In genomic region chr19:9913237-9914000, GRCh38 we compare ENCODE assay signal across 8 cellular contexts. TPM values are rescaled to one million over a fixed set of nuclear protein-coding genes. Genes with fewer than 3 reads are reported as not detected.
DNase-seq lines count a peak whose midpoint lies in the region; ATAC-seq, FAIRE-seq and TF ChIP-seq lines count a peak whose summit lies in the region.

No MANE protein-coding gene starts in this region.

- no peaks in the 10 kb centered on the region for H3K9me3 Mint-ChIP-seq in CD8-positive, alpha-beta memory T cell
- no peaks in the 10 kb centered on the region for H3K9me3 Mint-ChIP-seq in osteocyte (ENCODE audit: unreplicated experiment)

- POLR2A ChIA-PET in CD8-positive, alpha-beta memory T cell (lab: Charles Lee), result no interaction called here

- TF ChIP-seq CTCF in esophagus squamous epithelium (IDR thresholded peaks at IDR 0.05), result no peak
- no peak for TF ChIP-seq CTCF in osteocyte (IDR thresholded peaks at IDR 0.05)

- H3K27ac Mint-ChIP-seq in CD8-positive, alpha-beta memory T cell, result no peak overlapping the region
- H3K27ac Mint-ChIP-seq in osteocyte (ENCODE audit: unreplicated experiment), result no peak overlapping the region

- no peaks in the 10 kb centered on the region for H3K36me3 ChIP-seq in CD8-positive, alpha-beta memory T cell (ENCODE audit: insufficient read depth, low read length)
- H3K36me3 ChIP-seq in esophagus squamous epithelium, result no peaks in the 10 kb centered on the region

- H3K4me3 ChIP-seq in CD8-positive, alpha-beta memory T cell (ENCODE audit: low read length), result no peak overlapping the region
- peak overlapping the region; percentile 37 to 74 (median 60) for H3K4me3 ChIP-seq in esophagus squamous epithelium

- H3K27me3 Mint-ChIP-seq in CD8-positive, alpha-beta memory T cell, result peaks cover 17 to 40% of the 10 kb centered on the region in 2 donors
- H3K27me3 Mint-ChIP-seq in osteocyte (ENCODE audit: unreplicated experiment), result no peaks in the 10 kb centered on the region

- 19% methylated on average over 6 of the region's 95 CpGs; no CpG with 5 or more reads in 1 of the 2 donors for WGBS in esophagus squamous epithelium, 2 donors

- intact Hi-C loops in esophagus squamous epithelium (cut with DNase I), result no loop called here

- H3K4me1 ChIP-seq in CD8-positive, alpha-beta memory T cell (ENCODE audit: insufficient read depth, low read length), result peaks cover 7% of the 10 kb centered on the region
- H3K4me1 ChIP-seq in esophagus squamous epithelium, result peaks cover 9 to 26% (median 11%) of the 10 kb centered on the region in 3 donors

- no peak overlapping the region for H3K27ac ChIP-seq in CD8-positive, alpha-beta memory T cell (ENCODE audit: low read depth, low read length)
- H3K27ac ChIP-seq in esophagus squamous epithelium, result peak overlapping the region in 2 of 4 donors; percentile 37 to 39

- FAIRE-seq in H54 (lab: Jason Lieb, UNC), result no peak

- no peak for ATAC-seq in GM21367 (IDR thresholded peaks at IDR 0.05; ENCODE audit: unreplicated experiment)

- TF ChIP-seq POLR2A in esophagus squamous epithelium (IDR thresholded peaks at IDR 0.05) (no peak), H54 (IDR thresholded peaks at IDR 0.05; ENCODE audit: low read depth, low read length) (no peak)

- DNase-seq in CD8-positive, alpha-beta memory T cell, result no peak
- DNase-seq in HuH-7.5 (ENCODE audit: low spot score) (peak; percentile 63), esophagus squamous epithelium (lab: John Stamatoyannopoulos, UW) (no peak), osteocyte (ENCODE audit: extremely low spot score, unreplicated experiment) (no peak), NCI-H1105 treated with DMSO at 0.1 percent for 48 hours (lab: John Stamatoyannopoulos, UW) (no peak), NOMO-1 (lab: John Stamatoyannopoulos, UW; ENCODE audit: unreplicated experiment in 2 of 2) (no peak), H54 (ENCODE audit: insufficient read length, low spot score) (no peak)

- peak overlapping the region in 4 of 7 donors; percentile 77 to 88 (median 80) for H3K4me3 Mint-ChIP-seq in CD8-positive, alpha-beta memory T cell
- H3K4me3 Mint-ChIP-seq in osteocyte (ENCODE audit: unreplicated experiment), result peak overlapping the region; percentile 72

- peaks cover 5 to 12% (median 9%) of the 10 kb centered on the region in 3 donors for H3K4me1 Mint-ChIP-seq in CD8-positive, alpha-beta memory T cell
- H3K4me1 Mint-ChIP-seq in osteocyte (ENCODE audit: unreplicated experiment), result peaks cover 11% of the 10 kb centered on the region

- no peaks in the 10 kb centered on the region for H3K36me3 Mint-ChIP-seq in CD8-positive, alpha-beta memory T cell
- H3K36me3 Mint-ChIP-seq in osteocyte (ENCODE audit: unreplicated experiment), result no peaks in the 10 kb centered on the region

- H3K27me3 ChIP-seq in CD8-positive, alpha-beta memory T cell (ENCODE audit: insufficient read depth, low read length, poor library complexity, severe bottlenecking), result no peaks in the 10 kb centered on the region
- H3K27me3 ChIP-seq in esophagus squamous epithelium, result peaks cover 0 to 60% (median 0%) of the 10 kb centered on the region in 4 donors

- CTCF ChIA-PET in CD8-positive, alpha-beta memory T cell (lab: Charles Lee), result no interaction called here

- H3K9me3 ChIP-seq in CD8-positive, alpha-beta memory T cell (ENCODE audit: low read length), result no peaks in the 10 kb centered on the region
- no peaks in the 10 kb centered on the region for H3K9me3 ChIP-seq in esophagus squamous epithelium

RNA-seq across cellular contexts. Expression of gene OLFM2, which starts 22.9 kb away (rescaled TPM):
- under 1 TPM; 0.40 to 0.90 TPM for total RNA-seq in CD8-positive, alpha-beta memory T cell
- 4.6 TPM for polyA plus RNA-seq in CD8-positive, alpha-beta memory T cell
- total RNA-seq in esophagus squamous epithelium (10 to 100 TPM in 2 of 4 donors, 1 to 10 TPM in 2; 8.6 to 14.6 (median 9.8) TPM), osteocyte (208 and 236 TPM in 2 replicates)

Comparison
In these comparisons a context has a peak if more than half of its experiments do, and no peak if none do; other contexts are left out.
1. RNA of gene OLFM2, which starts 22.9 kb away (total RNA-seq): 208 to 236 TPM in osteocyte; 8.6 to 14.6 TPM in esophagus squamous epithelium and 0.40 to 0.90 TPM in CD8-positive, alpha-beta memory T cell; every median in the first group is over 10 times any median in the second.